In genomic region chr1:150151291-150152181, GRCh38 we compare ENCODE assay signal across 8 cellular contexts. TPM values are rescaled to one million over a fixed set of nuclear protein-coding genes. Genes with fewer than 3 reads are reported as not detected.
DNase-seq lines count a peak whose midpoint lies in the region; ATAC-seq and TF ChIP-seq lines count a peak whose summit lies in the region.

No MANE protein-coding gene starts in this region.

- H3K36me3 Mint-ChIP-seq in progenitor cell of endocrine pancreas (ENCODE audit: insufficient read depth): peaks cover 25% of the 10 kb centered on the region

- peak overlapping the region; percentile 41 to 84 (median 71) for H3K4me3 ChIP-seq in esophagus squamous epithelium

- peak overlapping the region; percentile 91 for H3K4me3 Mint-ChIP-seq in progenitor cell of endocrine pancreas (ENCODE audit: low read depth)

- intact Hi-C loops in esophagus squamous epithelium (cut with DNase I): no loop called here

- H3K36me3 ChIP-seq in esophagus squamous epithelium: peaks cover 0 to 24% (median 0%) of the 10 kb centered on the region in 3 donors

- ATAC-seq in HG03175 (IDR thresholded peaks at IDR 0.05; ENCODE audit: unreplicated experiment): no peak

- no peaks in the 10 kb centered on the region for H3K9me3 ChIP-seq in esophagus squamous epithelium

- 53 to 66% methylated on average over 11 to 15 of the region's 15 CpGs for WGBS in esophagus squamous epithelium, 2 donors

- TF ChIP-seq CTCF in esophagus squamous epithelium (IDR thresholded peaks at IDR 0.05) (no peak), progenitor cell of endocrine pancreas (IDR thresholded peaks at IDR 0.05; ENCODE audit: unreplicated experiment) (no peak)

- peaks cover 0 to 72% (median 21%) of the 10 kb centered on the region in 3 donors for H3K4me1 ChIP-seq in esophagus squamous epithelium

- peaks cover 0 to 18% (median 0%) of the 10 kb centered on the region in 4 donors for H3K27me3 ChIP-seq in esophagus squamous epithelium

- TF ChIP-seq POLR2A in esophagus squamous epithelium (IDR thresholded peaks at IDR 0.05): peak in 1 of 4 donors; percentile 46

- H3K9me3 Mint-ChIP-seq in progenitor cell of endocrine pancreas (ENCODE audit: low read depth): no peaks in the 10 kb centered on the region

- H3K27ac Mint-ChIP-seq in progenitor cell of endocrine pancreas: peak overlapping the region; percentile 97

- peak overlapping the region; percentile 87 to 98 (median 92) for H3K27ac ChIP-seq in esophagus squamous epithelium

- no peaks in the 10 kb centered on the region for H3K27me3 Mint-ChIP-seq in progenitor cell of endocrine pancreas

- DNase-seq in SIG-M5 treated with dmso at 0.1 percent for 504 hours (lab: John Stamatoyannopoulos, UW; ENCODE audit: unreplicated experiment): peak; percentile 27
- DNase-seq in SIG-M5 (lab: John Stamatoyannopoulos, UW): no peak
- peak; percentile 40 to 47 for DNase-seq in activated CD8-positive, alpha-beta memory T cell treated with anti-CD3 and anti-CD28 coated beads for 4 hours (ENCODE audit: low read depth in 2 of 2)
- DNase-seq in esophagus squamous epithelium (lab: John Stamatoyannopoulos, UW): no peak
- no peak for DNase-seq in progenitor cell of endocrine pancreas (ENCODE audit: low spot score, unreplicated experiment)
- DNase-seq in AG20443 (ENCODE audit: low spot score): no peak
- DNase-seq in DMS153 treated with DMSO at 0.1 percent for 48 hours (lab: John Stamatoyannopoulos, UW; ENCODE audit: unreplicated experiment): no peak

- peaks cover 34% of the 10 kb centered on the region for H3K4me1 Mint-ChIP-seq in progenitor cell of endocrine pancreas (ENCODE audit: low read depth)

RNA-seq across cellular contexts. Expression of gene PLEKHO1, which starts 1.8 kb away (rescaled TPM):
- 10 to 100 TPM in 2 of 4 donors, 1 to 10 TPM in 2; 6.0 to 46.9 (median 13.3) TPM for total RNA-seq in esophagus squamous epithelium
- 85.2 and 87.6 TPM in 2 replicates for total RNA-seq in progenitor cell of endocrine pancreas

Comparison
In these comparisons a context has a peak if more than half of its experiments do, and no peak if none do; other contexts are left out.
1. DNase-seq: peak in SIG-M5 treated with dmso at 0.1 percent for 504 hours (single experiment) and activated CD8-positive, alpha-beta memory T cell treated with anti-CD3 and anti-CD28 coated beads for 4 hours (2 of 2); none in SIG-M5 (single experiment), esophagus squamous epithelium (single experiment), progenitor cell of endocrine pancreas (single experiment), AG20443 (single experiment) and DMS153 treated with DMSO at 0.1 percent for 48 hours (single experiment).